Comparison of ENCODE assay signal across 8 cellular contexts in the genomic region with DNA sequence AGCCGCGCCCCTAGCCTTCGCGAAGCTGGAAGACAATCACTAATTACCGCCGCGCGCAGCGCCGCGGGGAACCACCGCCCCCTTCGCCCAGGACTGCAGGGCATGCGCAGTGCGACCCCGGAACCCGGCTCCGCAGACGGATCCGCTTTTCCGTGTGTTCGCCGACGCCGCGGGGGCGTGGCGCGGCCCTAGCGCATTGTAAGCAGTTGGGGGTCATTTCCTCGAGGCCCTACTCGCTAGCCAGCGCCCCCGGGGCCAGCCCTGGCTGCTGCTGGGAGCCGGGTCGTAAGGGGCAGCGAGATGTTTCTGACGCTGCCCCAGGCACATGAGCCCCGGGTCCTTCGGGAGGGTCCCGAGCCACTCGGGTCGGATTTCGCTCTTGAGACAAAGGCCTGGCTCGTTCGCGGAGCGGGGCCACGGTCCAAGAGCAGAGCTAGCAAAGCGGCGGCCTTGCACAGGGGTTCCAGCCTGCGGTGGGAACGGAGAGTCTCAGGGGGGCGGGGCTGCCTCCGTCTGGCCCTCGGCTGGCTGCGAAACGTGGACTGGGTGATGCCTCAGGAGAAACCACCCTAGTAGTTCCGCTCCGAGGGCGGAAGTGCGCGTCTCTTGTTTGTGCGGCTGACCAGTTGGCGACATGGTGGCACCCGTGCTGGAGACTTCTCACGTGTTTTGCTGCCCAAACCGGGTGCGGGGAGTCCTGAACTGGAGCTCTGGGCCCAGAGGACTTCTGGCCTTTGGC. TPM values are rescaled to one million over a fixed set of nuclear protein-coding genes. Genes with fewer than 3 reads are reported as not detected.
DNase-seq lines count a peak whose midpoint lies in the region; ATAC-seq and TF ChIP-seq lines count a peak whose summit lies in the region.

A gene with protein sequence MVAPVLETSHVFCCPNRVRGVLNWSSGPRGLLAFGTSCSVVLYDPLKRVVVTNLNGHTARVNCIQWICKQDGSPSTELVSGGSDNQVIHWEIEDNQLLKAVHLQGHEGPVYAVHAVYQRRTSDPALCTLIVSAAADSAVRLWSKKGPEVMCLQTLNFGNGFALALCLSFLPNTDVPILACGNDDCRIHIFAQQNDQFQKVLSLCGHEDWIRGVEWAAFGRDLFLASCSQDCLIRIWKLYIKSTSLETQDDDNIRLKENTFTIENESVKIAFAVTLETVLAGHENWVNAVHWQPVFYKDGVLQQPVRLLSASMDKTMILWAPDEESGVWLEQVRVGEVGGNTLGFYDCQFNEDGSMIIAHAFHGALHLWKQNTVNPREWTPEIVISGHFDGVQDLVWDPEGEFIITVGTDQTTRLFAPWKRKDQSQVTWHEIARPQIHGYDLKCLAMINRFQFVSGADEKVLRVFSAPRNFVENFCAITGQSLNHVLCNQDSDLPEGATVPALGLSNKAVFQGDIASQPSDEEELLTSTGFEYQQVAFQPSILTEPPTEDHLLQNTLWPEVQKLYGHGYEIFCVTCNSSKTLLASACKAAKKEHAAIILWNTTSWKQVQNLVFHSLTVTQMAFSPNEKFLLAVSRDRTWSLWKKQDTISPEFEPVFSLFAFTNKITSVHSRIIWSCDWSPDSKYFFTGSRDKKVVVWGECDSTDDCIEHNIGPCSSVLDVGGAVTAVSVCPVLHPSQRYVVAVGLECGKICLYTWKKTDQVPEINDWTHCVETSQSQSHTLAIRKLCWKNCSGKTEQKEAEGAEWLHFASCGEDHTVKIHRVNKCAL (plus strand): TSS at position 600 of the 739 bp plus-strand sequence. CDS start 35 bp downstream, at position 635.
A gene with protein sequence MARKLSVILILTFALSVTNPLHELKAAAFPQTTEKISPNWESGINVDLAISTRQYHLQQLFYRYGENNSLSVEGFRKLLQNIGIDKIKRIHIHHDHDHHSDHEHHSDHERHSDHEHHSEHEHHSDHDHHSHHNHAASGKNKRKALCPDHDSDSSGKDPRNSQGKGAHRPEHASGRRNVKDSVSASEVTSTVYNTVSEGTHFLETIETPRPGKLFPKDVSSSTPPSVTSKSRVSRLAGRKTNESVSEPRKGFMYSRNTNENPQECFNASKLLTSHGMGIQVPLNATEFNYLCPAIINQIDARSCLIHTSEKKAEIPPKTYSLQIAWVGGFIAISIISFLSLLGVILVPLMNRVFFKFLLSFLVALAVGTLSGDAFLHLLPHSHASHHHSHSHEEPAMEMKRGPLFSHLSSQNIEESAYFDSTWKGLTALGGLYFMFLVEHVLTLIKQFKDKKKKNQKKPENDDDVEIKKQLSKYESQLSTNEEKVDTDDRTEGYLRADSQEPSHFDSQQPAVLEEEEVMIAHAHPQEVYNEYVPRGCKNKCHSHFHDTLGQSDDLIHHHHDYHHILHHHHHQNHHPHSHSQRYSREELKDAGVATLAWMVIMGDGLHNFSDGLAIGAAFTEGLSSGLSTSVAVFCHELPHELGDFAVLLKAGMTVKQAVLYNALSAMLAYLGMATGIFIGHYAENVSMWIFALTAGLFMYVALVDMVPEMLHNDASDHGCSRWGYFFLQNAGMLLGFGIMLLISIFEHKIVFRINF (minus strand): TSS at position 41 of the 739 bp plus-strand sequence. CDS start 2,333 bp downstream, outside the sequence.

- H3K4me1 Mint-ChIP-seq in CD4-positive, alpha-beta memory T cell = peaks cover 39 to 80% (median 60%) of the 10 kb centered on the region in 4 donors
- peaks cover 60% of the 10 kb centered on the region for H3K4me1 Mint-ChIP-seq in activated CD4-positive, alpha-beta memory T cell treated with anti-CD3 and anti-CD28 coated beads for 36 hours (ENCODE audit: low read depth)

- DNase-seq in CD4-positive, alpha-beta memory T cell = peak; percentile 95
- DNase-seq in HK-2 (ENCODE audit: unreplicated experiment) = peak; percentile 85
- peak; percentile 81 for DNase-seq in NCI-H82 treated with DMSO at 0.1 percent for 48 hours (lab: John Stamatoyannopoulos, UW; ENCODE audit: unreplicated experiment)
- DNase-seq in activated CD4-positive, alpha-beta memory T cell treated with anti-CD3 and anti-CD28 coated beads for 36 hours = peak; percentile 95
- DNase-seq in dermis microvascular lymphatic vessel endothelial cell (ENCODE audit: low read depth in 2 of 2) = peak; percentile 92 to 96
- DNase-seq in stimulated activated CD4-positive, alpha-beta T cell treated with anti-CD3 and anti-CD28 coated beads, Interleukin-4, amount 100 ng/mL, for 1 hour = peak; percentile 95

- peak; percentile 5 to 6 for TF ChIP-seq RAD21 in liver (IDR thresholded peaks at IDR 0.05)

- CTCF ChIA-PET in CD4-positive, alpha-beta memory T cell (lab: Charles Lee; ENCODE audit: partially characterized antibody) = interaction anchor here (0.9 to 1.9 kb wide), 5 partner anchors 10 to 112 kb away, joined by 3 to 6 read pairs (median 3); no protein-coding TSS in a partner anchor
- CTCF ChIA-PET in activated CD4-positive, alpha-beta memory T cell treated with anti-CD3 and anti-CD28 coated beads for 36 hours (lab: Charles Lee) = interaction anchor here (1.2 to 3.2 kb wide), 3 partner anchors 18 to 112 kb away, joined by 3 to 12 read pairs (median 4); no protein-coding TSS in a partner anchor

- H3K27ac Mint-ChIP-seq in CD4-positive, alpha-beta memory T cell = peak within 1 kb of the TSS; percentile 97 to 99 (median 98)
- H3K27ac Mint-ChIP-seq in activated CD4-positive, alpha-beta memory T cell treated with anti-CD3 and anti-CD28 coated beads for 36 hours = peak within 1 kb of the TSS; percentile 95

- H3K9me3 ChIP-seq in CD4-positive, alpha-beta memory T cell (ENCODE audit: control insufficient read depth in 1 of 2, low read length in 2 of 2) = no peaks in the 10 kb centered on the region
- no peaks in the 10 kb centered on the region for H3K9me3 ChIP-seq in liver (ENCODE audit: control insufficient read depth in 4 of 4, low read length in 3 of 4)

- H3K27ac ChIP-seq in CD4-positive, alpha-beta memory T cell (ENCODE audit: low read depth, low read length) = peak within 1 kb of the TSS; percentile 100
- H3K27ac ChIP-seq in liver (ENCODE audit: low read depth in 1 of 2, low read length in 2 of 2) = peak within 1 kb of the TSS; percentile 99 to 100

- H3K4me3 ChIP-seq in CD4-positive, alpha-beta memory T cell (ENCODE audit: low read length in 2 of 2) = peak within 1 kb of the TSS; percentile 85 to 90
- H3K4me3 ChIP-seq in liver (ENCODE audit: low read depth in 1 of 3, low read length in 3 of 3) = peak within 1 kb of the TSS; percentile 80 to 88 (median 82)

- H3K9me3 Mint-ChIP-seq in CD4-positive, alpha-beta memory T cell = peaks cover 0 to 3% (median 0%) of the 10 kb centered on the region in 8 donors
- no peaks in the 10 kb centered on the region for H3K9me3 Mint-ChIP-seq in activated CD4-positive, alpha-beta memory T cell treated with anti-CD3 and anti-CD28 coated beads for 36 hours

- H3K9ac ChIP-seq in liver (ENCODE audit: low read depth in 1 of 2, low read length in 2 of 2) = peak within 1 kb of the TSS; percentile 94 to 95

- peak; percentile 97 for ATAC-seq in GM19455 (IDR thresholded peaks at IDR 0.05; ENCODE audit: unreplicated experiment)

- peaks cover 43% of the 10 kb centered on the region for H3K4me1 ChIP-seq in CD4-positive, alpha-beta memory T cell (ENCODE audit: insufficient read depth, low read length)
- peaks cover 4 to 35% (median 27%) of the 10 kb centered on the region in 4 donors for H3K4me1 ChIP-seq in liver (ENCODE audit: control insufficient read depth in 4 of 4, insufficient read depth in 4 of 4, low read length in 3 of 4)

- H3K4me3 Mint-ChIP-seq in CD4-positive, alpha-beta memory T cell = peak within 1 kb of the TSS; percentile 92 to 98 (median 98)
- peak within 1 kb of the TSS; percentile 94 for H3K4me3 Mint-ChIP-seq in activated CD4-positive, alpha-beta memory T cell treated with anti-CD3 and anti-CD28 coated beads for 36 hours

- no peaks in the 10 kb centered on the region for H3K27me3 ChIP-seq in CD4-positive, alpha-beta memory T cell (ENCODE audit: insufficient read depth, low read length)
- H3K27me3 ChIP-seq in liver (ENCODE audit: control insufficient read depth in 4 of 4, insufficient read depth in 4 of 4, low read length in 3 of 4) = no peaks in the 10 kb centered on the region

- under 1% methylated on average over 69 of the region's 69 CpGs for WGBS in liver

- intact Hi-C loops in CD4-positive, alpha-beta memory T cell (cut with micrococcal nuclease) = loop anchor here (1.0 to 10.0 kb wide), 8 partner anchors 62 to 1155 kb away; a partner anchor contains a TSS
- intact Hi-C loops in activated CD4-positive, alpha-beta memory T cell treated with anti-CD3 and anti-CD28 coated beads for 36 hours (cut with micrococcal nuclease) = loop anchor here (1.0 to 2.0 kb wide), 6 partner anchors 13 to 785 kb away; a partner anchor contains a TSS

- POLR2A ChIA-PET in CD4-positive, alpha-beta memory T cell (lab: Charles Lee; ENCODE audit: partially characterized antibody) = interaction anchor here (0.5 to 3.4 kb wide), 21 partner anchors 9 to 840 kb away, joined by 3 to 31 read pairs (median 4); a partner anchor contains a TSS
- POLR2A ChIA-PET in activated CD4-positive, alpha-beta memory T cell treated with anti-CD3 and anti-CD28 coated beads for 36 hours (lab: Charles Lee) = interaction anchor here (0.5 to 2.8 kb wide), 7 partner anchors 14 to 699 kb away, joined by 3 to 8 read pairs (median 3); a partner anchor contains a TSS

- H3K27me3 Mint-ChIP-seq in CD4-positive, alpha-beta memory T cell = no peaks in the 10 kb centered on the region
- no peaks in the 10 kb centered on the region for H3K27me3 Mint-ChIP-seq in activated CD4-positive, alpha-beta memory T cell treated with anti-CD3 and anti-CD28 coated beads for 36 hours

- TF ChIP-seq CTCF in liver (IDR thresholded peaks at IDR 0.05; ENCODE audit: low read depth, low read length, missing input control) = no peak

- peaks cover 10 to 36% of the 10 kb centered on the region in 2 donors for H3K36me3 Mint-ChIP-seq in CD4-positive, alpha-beta memory T cell
- peaks cover 19% of the 10 kb centered on the region for H3K36me3 Mint-ChIP-seq in activated CD4-positive, alpha-beta memory T cell treated with anti-CD3 and anti-CD28 coated beads for 36 hours

- H3K36me3 ChIP-seq in CD4-positive, alpha-beta memory T cell (ENCODE audit: insufficient read depth, low read length) = no peaks in the 10 kb centered on the region
- H3K36me3 ChIP-seq in liver (ENCODE audit: control insufficient read depth in 4 of 4, insufficient read depth in 3 of 4, low read depth in 1 of 4, low read length in 3 of 4) = peaks cover 0 to 4% (median under 1%) of the 10 kb centered on the region in 4 donors

RNA-seq across cellular contexts. Expression of the first gene that starts in this region (rescaled TPM):
- 100 to 1,000 TPM; 139 to 143 TPM for total RNA-seq in CD4-positive, alpha-beta memory T cell
- 10 to 100 TPM; 76.3 to 81.3 TPM for polyA plus RNA-seq in CD4-positive, alpha-beta memory T cell
- total RNA-seq in activated CD4-positive, alpha-beta memory T cell treated with anti-CD3 and anti-CD28 coated beads for 36 hours = 10 to 100 TPM; 83.7 to 84.4 TPM
- total RNA-seq in dermis microvascular lymphatic vessel endothelial cell (73.2 and 152 TPM in 2 replicates), liver (10 to 100 TPM; 51.7 to 78.1 TPM)
- polyA plus RNA-seq in liver = 10 to 100 TPM; 27.3 to 50.0 TPM

RNA-seq across cellular contexts. Expression of the second gene that starts in this region (rescaled TPM):
- 10 to 100 TPM; 18.9 to 19.7 TPM for total RNA-seq in CD4-positive, alpha-beta memory T cell
- 10 to 100 TPM; 35.4 to 41.8 TPM for polyA plus RNA-seq in CD4-positive, alpha-beta memory T cell
- total RNA-seq in activated CD4-positive, alpha-beta memory T cell treated with anti-CD3 and anti-CD28 coated beads for 36 hours = 10 to 100 TPM; 23.7 to 24.3 TPM
- total RNA-seq in dermis microvascular lymphatic vessel endothelial cell (14.0 and 19.8 TPM in 2 replicates), liver (10 to 100 TPM; 10.3 to 16.6 TPM)
- polyA plus RNA-seq in liver = 1 to 10 TPM; 4.6 to 6.3 TPM

Comparison
In these comparisons a context has a peak if more than half of its experiments do, and no peak if none do; other contexts are left out.
1. Peak in every context shown above with its lines: DNase-seq, ATAC-seq, H3K4me3 ChIP-seq and H3K27ac ChIP-seq.
2. RNA of the second gene that starts in this region (polyA plus RNA-seq): 35.4 to 41.8 TPM in CD4-positive, alpha-beta memory T cell; 4.6 to 6.3 TPM in liver; every median in the first group is over 4 times any median in the second.